Comparison of ENCODE assay signal across 18 cellular contexts in the genomic region with DNA sequence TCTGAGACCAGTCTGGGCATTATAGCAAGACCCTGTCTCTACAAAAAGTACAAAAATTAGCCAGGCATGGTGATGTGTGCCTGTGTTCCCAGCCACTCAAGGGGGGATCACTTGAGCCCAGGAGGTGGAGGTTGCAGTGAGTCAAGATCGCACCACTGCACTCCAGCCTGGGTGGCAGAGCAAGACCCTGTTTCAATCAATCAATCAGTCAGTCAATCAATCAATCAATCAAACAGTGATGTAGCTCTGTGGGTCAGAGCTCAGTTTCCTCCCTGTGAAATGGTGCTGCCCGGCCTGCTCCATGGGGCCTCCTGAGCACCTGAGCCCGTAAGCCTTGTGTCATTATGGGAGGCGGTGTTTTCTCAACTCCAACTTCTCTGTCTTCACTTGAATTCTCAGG.
DNase-seq lines count a peak whose midpoint lies in the region; ATAC-seq and TF ChIP-seq lines count a peak whose summit lies in the region.
"Had no signal": no experiment of that assay in that cellular context is flagged by ENCODE, and none has a peak within 500 bp of the region (broad histone marks: within the 10 kb centered on the region; RNA-seq: fewer than 3 reads in every experiment).

No MANE protein-coding gene starts in this region.

- H3K9ac ChIP-seq in subcutaneous abdominal adipose tissue (ENCODE audit: low read length in 5 of 5): peak overlapping the region in 3 of 5 donors; percentile 10 to 48 (median 48)

- no peak for DNase-seq in caudate nucleus (lab: John Stamatoyannopoulos, UW)
- no peak for DNase-seq in mesothelial cell of epicardium (ENCODE audit: low spot score in 2 of 2, unreplicated experiment in 2 of 2)
- no peak for DNase-seq in anterior cingulate cortex (lab: John Stamatoyannopoulos, UW)
- no peak for DNase-seq in activated CD4-positive, CD25-positive, alpha-beta regulatory T cell treated with anti-CD3 and anti-CD28 coated beads, Interleukin-2, amount 50 U/mL, for 72 hours
- DNase-seq: CD4-positive, CD25-positive, alpha-beta regulatory T cell; H9; IMR-90; NCI-H1105 treated with DMSO at 0.1 percent for 48 hours; NCI-H2081; NCI-H345; NCI-H774; SJCRH30 had no signal

- H3K36me3 Mint-ChIP-seq in mesothelial cell of epicardium: peaks cover 2% of the 10 kb centered on the region
- H3K36me3 Mint-ChIP-seq: CD4-positive, CD25-positive, alpha-beta regulatory T cell had no signal

- peak overlapping the region; percentile 69 for H3K27ac Mint-ChIP-seq in mesothelial cell of epicardium
- H3K27ac Mint-ChIP-seq: B cell; CD4-positive, CD25-positive, alpha-beta regulatory T cell had no signal

- peaks cover 28% of the 10 kb centered on the region for H3K4me1 Mint-ChIP-seq in mesothelial cell of epicardium
- H3K4me1 Mint-ChIP-seq: B cell; CD4-positive, CD25-positive, alpha-beta regulatory T cell had no signal

- H3K27me3 Mint-ChIP-seq in mesothelial cell of epicardium (ENCODE audit: low read depth): no peaks in the 10 kb centered on the region
- H3K27me3 Mint-ChIP-seq: CD4-positive, CD25-positive, alpha-beta regulatory T cell had no signal

- no peak overlapping the region for H3K27ac ChIP-seq in HEK293 (ENCODE audit: extremely low read depth, low read depth, low read length)
- H3K27ac ChIP-seq in caudate nucleus (ENCODE audit: low read depth, low read length): peak overlapping the region; percentile 52
- peak overlapping the region; percentile 81 for H3K27ac ChIP-seq in subcutaneous abdominal adipose tissue (ENCODE audit: low read depth, low read length)
- H3K27ac ChIP-seq: A549, SJCRH30 had no signal

- no peak overlapping the region for H3K4me3 ChIP-seq in HEK293 (ENCODE audit: low read depth, low read length)
- H3K4me3 ChIP-seq in subcutaneous abdominal adipose tissue (ENCODE audit: low read depth in 1 of 5, low read length in 5 of 5): peak overlapping the region in 1 of 5 donors; percentile 32
- H3K4me3 ChIP-seq: A549, SJCRH30 had no signal

- TF ChIP-seq CTCF in HEK293 (tag by site-specific recombination; IDR thresholded peaks at IDR 0.05) (no peak), mesothelial cell of epicardium (IDR thresholded peaks at IDR 0.05; ENCODE audit: unreplicated experiment) (no peak)

- no peaks in the 10 kb centered on the region for H3K9me3 ChIP-seq in HEK293 (ENCODE audit: control insufficient read depth, insufficient read depth, low read depth, low read length)
- H3K9me3 ChIP-seq in subcutaneous abdominal adipose tissue (ENCODE audit: control insufficient read depth in 5 of 5, low read length in 5 of 5): no peaks in the 10 kb centered on the region
- H3K9me3 ChIP-seq: A549, SJCRH30 had no signal

- H3K4me1 ChIP-seq in HEK293 (ENCODE audit: control insufficient read depth, insufficient read depth, low read length) (no peaks in the 10 kb centered on the region), subcutaneous abdominal adipose tissue (ENCODE audit: control insufficient read depth in 5 of 5, insufficient read depth in 5 of 5, low read length in 5 of 5) (peaks cover 8 to 58% (median 39%) of the 10 kb centered on the region in 5 donors)
- H3K4me1 ChIP-seq: A549 had no signal

- H3K36me3 ChIP-seq in HEK293 (ENCODE audit: control insufficient read depth in 2 of 2, insufficient read depth in 1 of 2, low read length in 2 of 2) (no peaks in the 10 kb centered on the region), subcutaneous abdominal adipose tissue (ENCODE audit: control insufficient read depth in 5 of 5, insufficient read depth in 5 of 5, low read length in 5 of 5) (no peaks in the 10 kb centered on the region)
- H3K36me3 ChIP-seq: SJCRH30 had no signal

- CTCF ChIA-PET in HEK293 (lab: Yijun Ruan, JAX): interaction anchor here (1.4 to 2.5 kb wide), 2 partner anchors 18 to 31 kb away, joined by 3 to 10 read pairs; no protein-coding TSS in a partner anchor

- POLR2A ChIA-PET in HEK293 (lab: Yijun Ruan, JAX): no interaction called here

- H3K9me3 Mint-ChIP-seq in mesothelial cell of epicardium: no peaks in the 10 kb centered on the region
- H3K9me3 Mint-ChIP-seq: CD4-positive, CD25-positive, alpha-beta regulatory T cell; H9 had no signal

- no peak for ATAC-seq in HG02623 (IDR thresholded peaks at IDR 0.05; ENCODE audit: unreplicated experiment)
- ATAC-seq in GM19463 (IDR thresholded peaks at IDR 0.05; ENCODE audit: unreplicated experiment): no peak
- ATAC-seq: A549 had no signal

- H3K27me3 ChIP-seq in subcutaneous abdominal adipose tissue (ENCODE audit: control insufficient read depth in 5 of 5, insufficient read depth in 4 of 5, low read length in 5 of 5): no peaks in the 10 kb centered on the region
- H3K27me3 ChIP-seq: SJCRH30 had no signal

- H3K4me3 Mint-ChIP-seq in mesothelial cell of epicardium: no peak overlapping the region
- H3K4me3 Mint-ChIP-seq: B cell; CD4-positive, CD25-positive, alpha-beta regulatory T cell; H9 had no signal

TF ChIP-seq in HEK293, 187 proteins besides CTCF, POLR2A, EP300 and RAD21:
- no peak for TF ChIP-seq KLF8 (tag by site-specific recombination; IDR thresholded peaks at IDR 0.05)
- TF ChIP-seq PRDM10 (tag by site-specific recombination; IDR thresholded peaks at IDR 0.05): peak; percentile 85
TF ChIP-seq in HEK293: peak in this region for 1.
